Comparison of ENCODE assay signal across 7 cellular contexts in genomic region chr15:101723161-101723873, GRCh38. TPM values are rescaled to one million over a fixed set of nuclear protein-coding genes. Genes with fewer than 3 reads are reported as not detected.
DNase-seq lines count a peak whose midpoint lies in the region; ATAC-seq and TF ChIP-seq lines count a peak whose summit lies in the region.

No MANE protein-coding gene starts in this region.

- intact Hi-C loops in activated CD4-positive, alpha-beta T cell treated with anti-CD3 and anti-CD28 coated beads, Interleukin-2, amount 10 ng/mL, durations not matched to agents 24 days and 14 days (cut with micrococcal nuclease) = loop anchor here (2.0 to 5.0 kb wide), 2 partner anchors 27 to 1126 kb away; no protein-coding TSS in a partner anchor

- peaks cover 36% of the 10 kb centered on the region for H3K36me3 Mint-ChIP-seq in activated CD4-positive, alpha-beta T cell treated with anti-CD3 and anti-CD28 coated beads, Interleukin-2, amount 10 ng/mL, durations not matched to agents 24 days and 14 days (ENCODE audit: low read depth)

- H3K9me3 ChIP-seq in Karpas-422 (ENCODE audit: low read length) (no peaks in the 10 kb centered on the region), neuronal stem cell (replicated peaks in 1 of 2; ENCODE audit: control insufficient read depth in 2 of 2, insufficient read depth in 1 of 2, low read depth in 1 of 2, low read length in 2 of 2) (no peaks in the 10 kb centered on the region)

- no peaks in the 10 kb centered on the region for H3K27me3 ChIP-seq in Karpas-422 (ENCODE audit: low read length)
- no peaks in the 10 kb centered on the region for H3K27me3 ChIP-seq in neuronal stem cell (ENCODE audit: control insufficient read depth in 3 of 3, insufficient read depth in 3 of 3, low read depth in 1 of 3, low read length in 3 of 3)

- H2BK120ac ChIP-seq in neuronal stem cell (ENCODE audit: low read depth, low read length) = no peak overlapping the region

- H3K27ac ChIP-seq in Karpas-422 (ENCODE audit: low read length) = 0 out of 2 replicates have a peak overlapping the region, but pooled peaks have one; percentile 2
- H3K27ac ChIP-seq in epithelial cell of prostate = peak overlapping the region; percentile 66
- H3K27ac ChIP-seq in neuronal stem cell (replicated peaks; ENCODE audit: low read length) = no peak overlapping the region

- no peaks in the 10 kb centered on the region for H3K79me1 ChIP-seq in neuronal stem cell (ENCODE audit: low read depth, low read length)

- H3K4me2 ChIP-seq in Karpas-422 (ENCODE audit: low read depth, low read length, poor library complexity, severe bottlenecking) = peak overlapping the region; percentile 89
- H3K4me2 ChIP-seq in neuronal stem cell (ENCODE audit: insufficient read depth, low read length, poor library complexity, severe bottlenecking) = peak overlapping the region; percentile 56

- no peak overlapping the region for H4K8ac ChIP-seq in neuronal stem cell (ENCODE audit: low read depth, low read length)

- no peak overlapping the region for H3K14ac ChIP-seq in neuronal stem cell (ENCODE audit: low read length)

- H4K91ac ChIP-seq in neuronal stem cell (ENCODE audit: low read depth, low read length, poor library complexity) = no peak overlapping the region

- peak overlapping the region; percentile 87 for H3K4me3 Mint-ChIP-seq in activated CD4-positive, alpha-beta T cell treated with anti-CD3 and anti-CD28 coated beads, Interleukin-2, amount 10 ng/mL, durations not matched to agents 24 days and 14 days

- no peaks in the 10 kb centered on the region for H3K27me3 Mint-ChIP-seq in activated CD4-positive, alpha-beta T cell treated with anti-CD3 and anti-CD28 coated beads, Interleukin-2, amount 10 ng/mL, durations not matched to agents 24 days and 14 days

- no peak overlapping the region for H3K18ac ChIP-seq in neuronal stem cell (ENCODE audit: low read length)

- peak; percentile 48 for DNase-seq in GM12864 (ENCODE audit: low read depth)
- peak; percentile 56 for DNase-seq in Karpas-422
- peak; percentile 87 for DNase-seq in activated CD4-positive, alpha-beta T cell treated with anti-CD3 and anti-CD28 coated beads, Interleukin-2, amount 10 ng/mL, durations not matched to agents 24 days and 14 days
- no peak for DNase-seq in epithelial cell of prostate (ENCODE audit: low read depth, low spot score)
- DNase-seq in neuronal stem cell (ENCODE audit: low spot score) = no peak
- no peak for DNase-seq in middle frontal gyrus (ENCODE audit: extremely low spot score, low spot score)

- H3K27ac Mint-ChIP-seq in activated CD4-positive, alpha-beta T cell treated with anti-CD3 and anti-CD28 coated beads, Interleukin-2, amount 10 ng/mL, durations not matched to agents 24 days and 14 days = peak overlapping the region; percentile 95

- ATAC-seq in GM21737 (IDR thresholded peaks at IDR 0.05; ENCODE audit: unreplicated experiment) = peak; percentile 41

- H3K9me2 ChIP-seq in Karpas-422 (replicated peaks; ENCODE audit: insufficient read depth, low read length) = no peaks in the 10 kb centered on the region

- H2AFZ ChIP-seq in Karpas-422 (ENCODE audit: low read length) (peak overlapping the region; percentile 65), neuronal stem cell (ENCODE audit: low read length) (peak overlapping the region; percentile 98)

- no peak overlapping the region for H3K4ac ChIP-seq in neuronal stem cell (ENCODE audit: low read length)

- no peaks in the 10 kb centered on the region; the same call in 1 of the 2 replicates for H3K79me2 ChIP-seq in Karpas-422 (ENCODE audit: low read length)

- peak overlapping the region; percentile 79 for H3K9ac ChIP-seq in Karpas-422 (ENCODE audit: low read length)
- no peak overlapping the region for H3K9ac ChIP-seq in neuronal stem cell (ENCODE audit: low read depth, low read length, poor library complexity)

- peaks cover 14% of the 10 kb centered on the region for H3K4me1 ChIP-seq in Karpas-422 (ENCODE audit: low read length)
- H3K4me1 ChIP-seq in neuronal stem cell (ENCODE audit: control insufficient read depth in 2 of 2, insufficient read depth in 1 of 2, low read depth in 1 of 2, low read length in 2 of 2) = peaks cover 3 to 8% of the 10 kb centered on the region in 2 donors

- peaks cover 17% of the 10 kb centered on the region for H3K4me1 Mint-ChIP-seq in activated CD4-positive, alpha-beta T cell treated with anti-CD3 and anti-CD28 coated beads, Interleukin-2, amount 10 ng/mL, durations not matched to agents 24 days and 14 days

- no peak for TF ChIP-seq CTCF in GM12864 (IDR thresholded peaks at IDR 0.05; ENCODE audit: low read depth, low read length, missing control alignments)

- no peak overlapping the region for H2BK15ac ChIP-seq in neuronal stem cell (ENCODE audit: low read length)

- no CpG with 5 or more reads among the region's 8 CpGs for WGBS in neuronal stem cell (ENCODE audit: extremely low coverage in 2 of 2, insufficient read length in 2 of 2, insufficient replicate concordance in 1 of 2), 2 donors

- H3K4me3 ChIP-seq in GM12864 (ENCODE audit: low read depth, low read length) = peak overlapping the region; percentile 83
- H3K4me3 ChIP-seq in Karpas-422 (ENCODE audit: low read length) = peak overlapping the region; percentile 69
- peak overlapping the region; percentile 84 to 100 for H3K4me3 ChIP-seq in neuronal stem cell (ENCODE audit: low read length in 2 of 2)

- H2BK12ac ChIP-seq in neuronal stem cell (ENCODE audit: low read length) = no peak overlapping the region

- H3K23ac ChIP-seq in neuronal stem cell (ENCODE audit: low read depth, low read length, poor library complexity) = peak overlapping the region; percentile 96

- H2AK5ac ChIP-seq in neuronal stem cell (ENCODE audit: low read depth, low read length) = no peak overlapping the region

- H2BK5ac ChIP-seq in neuronal stem cell (ENCODE audit: low read length) = peak overlapping the region; percentile 95

- H3K36me3 ChIP-seq in Karpas-422 (ENCODE audit: insufficient read depth, low read length) (peaks cover 8% of the 10 kb centered on the region), neuronal stem cell (replicated peaks in 1 of 2; ENCODE audit: control insufficient read depth in 2 of 2, insufficient read depth in 2 of 2, low read length in 2 of 2) (peaks cover 3 to 38% of the 10 kb centered on the region in 2 donors)

- peaks cover 8% of the 10 kb centered on the region for H3K9me3 Mint-ChIP-seq in activated CD4-positive, alpha-beta T cell treated with anti-CD3 and anti-CD28 coated beads, Interleukin-2, amount 10 ng/mL, durations not matched to agents 24 days and 14 days

- no peaks in the 10 kb centered on the region for H4K20me1 ChIP-seq in Karpas-422 (ENCODE audit: insufficient read depth, low read depth, low read length)

RNA-seq across cellular contexts. Expression of gene TARS3, which starts 1.0 kb away (rescaled TPM):
- total RNA-seq in Karpas-422 (2014; rRNA removed; shearing (Covaris generic); ENCODE audit: low replicate concordance) = 11.0 and 12.4 TPM in 2 replicates
- total RNA-seq in activated CD4-positive, alpha-beta T cell treated with anti-CD3 and anti-CD28 coated beads, Interleukin-2, amount 10 ng/mL, durations not matched to agents 24 days and 14 days = 11.5 and 13.2 TPM in 2 replicates
- polyA plus RNA-seq in neuronal stem cell (2013, experiment 1 of 2) = 12.7 TPM
- 12.6 TPM for polyA plus RNA-seq in neuronal stem cell (2013, experiment 2 of 2)

Comparison
In these comparisons a context has a peak if more than half of its experiments do, and no peak if none do; other contexts are left out.
1. DNase-seq: peak in GM12864 (single experiment), Karpas-422 (single experiment) and activated CD4-positive, alpha-beta T cell treated with anti-CD3 and anti-CD28 coated beads, Interleukin-2, amount 10 ng/mL, durations not matched to agents 24 days and 14 days (single experiment); none in epithelial cell of prostate (single experiment), neuronal stem cell (single experiment) and middle frontal gyrus (single experiment).
2. Peak in every context shown above with its lines, with median percentiles within 50 percentile points of each other: H3K4me3 ChIP-seq.